1 cellular context compared by ENCODE assay signal in genomic region chr14:75050852-75051555, GRCh38.
A peak's percentile ranks its signal among the peaks of the same experiment; 100 is the strongest.
TF ChIP-seq lines count a peak whose summit lies in the region.

TSS of gene MLH3 (minus strand) at chr14:75051467. CDS start at chr14:75049655, 1,812 bp downstream.

TF ChIP-seq in HepG2, 621 proteins besides CTCF, POLR2A, EP300 and RAD21 (continued from another document):
- TF ChIP-seq ZNF597 (CRISPR knock-in tag; IDR thresholded peaks at IDR 0.05) (no peak), ZNF512B (CRISPR knock-in tag; IDR thresholded peaks at IDR 0.05; ENCODE audit: borderline replicate concordance) (no peak), ZNF766 (CRISPR knock-in tag; IDR thresholded peaks at IDR 0.05; ENCODE audit: borderline replicate concordance) (peak; percentile 95), ATF2 (CRISPR knock-in tag; IDR thresholded peaks at IDR 0.05) (0 out of 2 replicates have a peak, but pooled peaks have one; percentile 21), FLYWCH1 (CRISPR knock-in tag; IDR thresholded peaks at IDR 0.05) (peak; percentile 55; the same call in 1 of the 2 replicates), DNMT1 (CRISPR knock-in tag; IDR thresholded peaks at IDR 0.05) (no peak), REXO4 (CRISPR knock-in tag; IDR thresholded peaks at IDR 0.05; ENCODE audit: borderline replicate concordance) (no peak), ZNF878 (CRISPR knock-in tag; IDR thresholded peaks at IDR 0.05) (0 out of 2 replicates have a peak, but pooled peaks have one; percentile 20), ZNF282 (IDR thresholded peaks at IDR 0.05; ENCODE audit: partially characterized antibody) (no peak), KDM1A (CRISPR knock-in tag; IDR thresholded peaks at IDR 0.05) (no peak), GATAD1 (CRISPR knock-in tag; IDR thresholded peaks at IDR 0.05) (peak; percentile 57), LCORL (IDR thresholded peaks at IDR 0.05) (no peak), LCORL (CRISPR knock-in tag; IDR thresholded peaks at IDR 0.05) (peak; percentile 59; the same call in 1 of the 2 replicates), SKI (IDR thresholded peaks at IDR 0.05; ENCODE audit: partially characterized antibody) (no peak), HOXA3 (CRISPR knock-in tag; IDR thresholded peaks at IDR 0.05) (no peak; the same call in 1 of the 2 replicates), ZFP62 (CRISPR knock-in tag; IDR thresholded peaks at IDR 0.05) (no peak), FOXK1 (CRISPR knock-in tag; IDR thresholded peaks at IDR 0.05; ENCODE audit: borderline replicate concordance, low read depth) (no peak), ELF1 (CRISPR knock-in tag; IDR thresholded peaks at IDR 0.05) (no peak), AGO2 (optimal IDR thresholded peaks at IDR 0.05; ENCODE audit: low read depth, low read length) (peak; percentile 88), ZBTB3 (CRISPR knock-in tag; IDR thresholded peaks at IDR 0.05; ENCODE audit: borderline replicate concordance, low read depth) (no peak; the same call in 1 of the 2 replicates), ZNF672 (CRISPR knock-in tag; IDR thresholded peaks at IDR 0.05) (no peak), PBX3 (CRISPR knock-in tag; IDR thresholded peaks at IDR 0.05; ENCODE audit: borderline replicate concordance) (peak; percentile 67; the same call in 1 of the 2 replicates), ZNF547 (CRISPR knock-in tag; IDR thresholded peaks at IDR 0.05) (peak; percentile 81), MEIS1 (CRISPR knock-in tag; IDR thresholded peaks at IDR 0.05; ENCODE audit: borderline replicate concordance) (no peak), CEBPZ (IDR thresholded peaks at IDR 0.05; ENCODE audit: low read length) (no peak), ZXDC (CRISPR knock-in tag; IDR thresholded peaks at IDR 0.05) (no peak; the same call in 1 of the 2 replicates), REPIN1 (CRISPR knock-in tag; IDR thresholded peaks at IDR 0.05; ENCODE audit: borderline replicate concordance, low read depth) (0 out of 2 replicates have a peak, but pooled peaks have one; percentile 15), ZNF274 (CRISPR knock-in tag; IDR thresholded peaks at IDR 0.05) (peak; percentile 95), UBTF (CRISPR knock-in tag; IDR thresholded peaks at IDR 0.05) (peak; percentile 75), PHB2 (IDR thresholded peaks at IDR 0.05; ENCODE audit: partially characterized antibody) (no peak), ZNF883 (CRISPR knock-in tag; IDR thresholded peaks at IDR 0.05; ENCODE audit: not compliant biosample characterization) (no peak), ZMYM2 (CRISPR knock-in tag; IDR thresholded peaks at IDR 0.05) (peak; percentile 42; the same call in 1 of the 2 replicates), ZNF335 (CRISPR knock-in tag; IDR thresholded peaks at IDR 0.05) (no peak; the same call in 1 of the 2 replicates), HMG20B (CRISPR knock-in tag; conservative IDR thresholded peaks at IDR 0.05) (no peak), POLR2G (IDR thresholded peaks at IDR 0.05; ENCODE audit: low read depth, low read length) (peak; percentile 87), AKAP8 (CRISPR knock-in tag; IDR thresholded peaks at IDR 0.05) (no peak)
